17 cellular contexts compared by ENCODE assay signal in genomic region chr1:201498621-201499020, GRCh38. TPM values are rescaled to one million over a fixed set of nuclear protein-coding genes. Genes with fewer than 3 reads are reported as not detected.
DNase-seq lines count a peak whose midpoint lies in the region; ATAC-seq and TF ChIP-seq lines count a peak whose summit lies in the region.
"Had no signal": no experiment of that assay in that cellular context is flagged by ENCODE, and none has a peak within 500 bp of the region (broad histone marks: within the 10 kb centered on the region; RNA-seq: fewer than 3 reads in every experiment).

No MANE protein-coding gene starts in this region.

- TF ChIP-seq CTCF in IMR-90 (conservative IDR thresholded peaks at IDR 0.05; ENCODE audit: low read depth, low read length) (no peak), suprapubic skin (IDR thresholded peaks at IDR 0.05) (no peak), PC-3 (conservative IDR thresholded peaks at IDR 0.05; ENCODE audit: low read depth, low read length) (no peak)

- peak overlapping the region in 1 of 2 experiments; percentile 20; a peak in 2 of 4 replicates for H4K8ac ChIP-seq in IMR-90 (ENCODE audit: low read depth in 2 of 2, low read length in 2 of 2)

- no peak overlapping the region for H4K5ac ChIP-seq in IMR-90 (ENCODE audit: low read depth, low read length)

- no peak overlapping the region for H2AFZ ChIP-seq in IMR-90 (replicated peaks; ENCODE audit: low read length, poor library complexity)
- H2AFZ ChIP-seq in PC-3 (ENCODE audit: low read length) = no peak overlapping the region

- intact Hi-C loops in IMR-90 (cut with micrococcal nuclease) (no loop called here), PC-3 (cut with micrococcal nuclease) (no loop called here)

- H3K56ac ChIP-seq in IMR-90 (ENCODE audit: extremely low read depth, insufficient read depth, low read length) = no peak overlapping the region

- H2AK9ac ChIP-seq in IMR-90 (replicated peaks; ENCODE audit: low read depth, low read length, poor library complexity) = no peak overlapping the region

- H3K9me3 ChIP-seq in IMR-90 (ENCODE audit: control insufficient read depth, insufficient read depth, low read length) (no peaks in the 10 kb centered on the region), mucosa of rectum (ENCODE audit: control insufficient read depth in 2 of 2, low read length in 2 of 2) (no peaks in the 10 kb centered on the region), suprapubic skin (no peaks in the 10 kb centered on the region), PC-3 (ENCODE audit: low read length) (no peaks in the 10 kb centered on the region)

- H3K79me1 ChIP-seq in IMR-90 (ENCODE audit: low read depth in 1 of 2, low read length in 2 of 2) = peaks cover 13 to 83% of the 10 kb centered on the region in 2 experiments; a peak in 3 of 4 replicates

- H3K4ac ChIP-seq in IMR-90 (ENCODE audit: low read depth, low read length) = peak overlapping the region; percentile 61

- H4K91ac ChIP-seq in IMR-90 (ENCODE audit: insufficient read depth, low read depth, low read length) = no peak overlapping the region

- H3K4me1 ChIP-seq in IMR-90 (ENCODE audit: control insufficient read depth, insufficient read depth, low read length) (peaks cover 67% of the 10 kb centered on the region), mucosa of rectum (ENCODE audit: control insufficient read depth in 2 of 2, insufficient read depth in 2 of 2, low read length in 2 of 2) (peaks cover 17 to 36% of the 10 kb centered on the region in 2 donors), suprapubic skin (peaks cover 88% of the 10 kb centered on the region), PC-3 (ENCODE audit: insufficient read depth, low read length) (peaks cover 15% of the 10 kb centered on the region)

- H3K27me3 ChIP-seq in IMR-90 (ENCODE audit: control insufficient read depth, insufficient read depth, low read length) (no peaks in the 10 kb centered on the region), mucosa of rectum (ENCODE audit: control insufficient read depth in 2 of 2, insufficient read depth in 2 of 2, low read length in 2 of 2) (no peaks in the 10 kb centered on the region), suprapubic skin (no peaks in the 10 kb centered on the region), PC-3 (ENCODE audit: low read length) (no peaks in the 10 kb centered on the region)

- BruUV-seq in IMR-90 (replicated peaks; lab: Mats Ljungman, UMichigan) (no TSS peak), PC-3 (replicated peaks; lab: Mats Ljungman, UMichigan) (no TSS peak)

- H4K20me1 ChIP-seq in IMR-90 (ENCODE audit: insufficient read depth, low read length) = peaks cover 83% of the 10 kb centered on the region
- H4K20me1 ChIP-seq in PC-3 (ENCODE audit: low read length) = peaks cover 9% of the 10 kb centered on the region; the same call in 1 of the 2 replicates

- H3K79me2 ChIP-seq in PC-3 (ENCODE audit: low read length) = peaks cover 52% of the 10 kb centered on the region

- dilution Hi-C loops in IMR-90 (cut with HindIII; ENCODE audit: low sequenced_read_pairs, unreplicated experiment) = no loop called here

- H3K14ac ChIP-seq in IMR-90 (replicated peaks; ENCODE audit: low read depth, low read length) = peak overlapping the region; percentile 48; the same call in 1 of the 2 replicates

- no peak overlapping the region for H2BK20ac ChIP-seq in IMR-90 (ENCODE audit: low read depth, low read length)

- CTCF ChIA-PET in IMR-90 (lab: Yijun Ruan, JAX) (no interaction called here), PC-3 (lab: Charles Lee) (no interaction called here)

- 88% methylated on average over 6 of the region's 8 CpGs; no CpG with 5 or more reads in 1 of the 2 experiments for WGBS in IMR-90 (ENCODE audit: extremely low coverage in 2 of 2, insufficient read length in 1 of 2), 2 experiments
- WGBS in suprapubic skin = 96% methylated on average over 7 of the region's 8 CpGs

- peak overlapping the region; percentile 48 for H3K27ac ChIP-seq in IMR-90 (ENCODE audit: insufficient read depth, low read length)
- peak overlapping the region; percentile 97 for H3K27ac ChIP-seq in caudate nucleus (ENCODE audit: low read depth, low read length)
- H3K27ac ChIP-seq in mucosa of rectum (ENCODE audit: low read depth in 2 of 2, low read length in 2 of 2) = peak overlapping the region; percentile 7 to 80
- peak overlapping the region; percentile 31 for H3K27ac ChIP-seq in suprapubic skin
- no peak overlapping the region for H3K27ac ChIP-seq in PC-3 (ENCODE audit: low read length)

- 0 out of 2 replicates have a peak overlapping the region, but pooled peaks have one; percentile 0 for H3K23ac ChIP-seq in IMR-90 (ENCODE audit: low read depth, low read length)

- 0 out of 3 replicates have a peak overlapping the region, but pooled peaks have one; percentile 4 for H2BK15ac ChIP-seq in IMR-90 (ENCODE audit: low read depth, low read length)

- DNase-seq in IMR-90 = no peak
- no peak for DNase-seq in caudate nucleus (lab: John Stamatoyannopoulos, UW)
- DNase-seq in suprapubic skin (ENCODE audit: low spot score in 2 of 2) = no peak
- no peak for DNase-seq in PC-3
- no peak for DNase-seq in AG20443 (ENCODE audit: low spot score)
- DNase-seq: activated CD4-positive, CD25-positive, alpha-beta regulatory T cell; erythroblast; H9; head of caudate nucleus; NCI-H1694 treated with DMSO at 0.1 percent for 48 hours; NCI-H345; occipital lobe; SIG-M5; stimulated activated naive CD4-positive, alpha-beta T cell treated with Interleukin-2 at 50 U/mL for 16 hours had no signal

- H3K9ac ChIP-seq in IMR-90 (ENCODE audit: low read depth, low read length) = no peak overlapping the region
- H3K9ac ChIP-seq in mucosa of rectum (ENCODE audit: low read depth in 1 of 2, low read length in 2 of 2) = no peak overlapping the region
- H3K9ac ChIP-seq in PC-3 (ENCODE audit: low read length) = no peak overlapping the region

- ATAC-seq in IMR-90 (ENCODE audit: low read depth) = no peak
- no peak for ATAC-seq in GM18520 (IDR thresholded peaks at IDR 0.05; ENCODE audit: unreplicated experiment)
- no peak for ATAC-seq in PC-3
- ATAC-seq in GM21515 (IDR thresholded peaks at IDR 0.05; ENCODE audit: unreplicated experiment) = no peak

- no peak for TF ChIP-seq EP300 in suprapubic skin (IDR thresholded peaks at IDR 0.05)

- no peak overlapping the region for H3K4me3 ChIP-seq in IMR-90 (ENCODE audit: insufficient read depth, low read depth, low read length)
- H3K4me3 ChIP-seq in mucosa of rectum (ENCODE audit: low read length in 2 of 2) = no peak overlapping the region
- H3K4me3 ChIP-seq in suprapubic skin = no peak overlapping the region
- H3K4me3 ChIP-seq in PC-3 (ENCODE audit: low read length) = no peak overlapping the region

- no peak for TF ChIP-seq RAD21 in IMR-90 (IDR thresholded peaks at IDR 0.05; ENCODE audit: low read length)

- H2BK120ac ChIP-seq in IMR-90 (ENCODE audit: low read depth, low read length) = no peak overlapping the region

- no peak overlapping the region for H3K18ac ChIP-seq in IMR-90 (ENCODE audit: low read depth, low read length)

- peaks cover 57% of the 10 kb centered on the region for H3K36me3 ChIP-seq in IMR-90 (ENCODE audit: control insufficient read depth, insufficient read depth, low read length)
- peaks cover 24 to 25% of the 10 kb centered on the region in 2 donors for H3K36me3 ChIP-seq in mucosa of rectum (ENCODE audit: control insufficient read depth in 2 of 2, insufficient read depth in 2 of 2, low read length in 2 of 2)
- peaks cover 5% of the 10 kb centered on the region for H3K36me3 ChIP-seq in suprapubic skin
- peaks cover 22% of the 10 kb centered on the region for H3K36me3 ChIP-seq in PC-3 (ENCODE audit: low read depth, low read length)

- peaks cover 71% of the 10 kb centered on the region for H3K9me1 ChIP-seq in IMR-90 (ENCODE audit: insufficient read depth, low read length)

- TF ChIP-seq POLR2A in IMR-90 (IDR thresholded peaks at IDR 0.05; ENCODE audit: low read depth, low read length) = no peak
- no peak for TF ChIP-seq POLR2A in suprapubic skin (IDR thresholded peaks at IDR 0.05)

- H3K9me2 ChIP-seq in PC-3 (replicated peaks; ENCODE audit: low read length) = no peaks in the 10 kb centered on the region

- POLR2A ChIA-PET in IMR-90 (lab: Charles Lee; ENCODE audit: unreplicated experiment) (interaction anchor here (0.6 kb wide), 1 partner anchor 1374 kb away, joined by 5 read pairs; no protein-coding TSS in a partner anchor), PC-3 (lab: Charles Lee; ENCODE audit: unreplicated experiment) (no interaction called here)

- no peak overlapping the region for H3K4me2 ChIP-seq in IMR-90 (ENCODE audit: low read depth, low read length)
- no peak overlapping the region for H3K4me2 ChIP-seq in PC-3 (ENCODE audit: low read length)

- H2AK5ac ChIP-seq in IMR-90 (ENCODE audit: low read depth, low read length) = peak overlapping the region; percentile 72

- in situ Hi-C loops in IMR-90 (cut with MboI; ENCODE audit: low sequenced_read_pairs) = no loop called here

- no peaks in the 10 kb centered on the region for H3F3A ChIP-seq in PC-3 (ENCODE audit: low read length, unreplicated experiment)

- peak overlapping the region; percentile 25 for H2BK5ac ChIP-seq in IMR-90 (ENCODE audit: low read depth, low read length, poor library complexity, severe bottlenecking)

TF ChIP-seq in IMR-90, 13 proteins besides CTCF, POLR2A, EP300 and RAD21 (continues in another document):
- TF ChIP-seq NFE2L2 (IDR thresholded peaks at IDR 0.05; ENCODE audit: low read depth, low read length) (no peak), BHLHE40 (IDR thresholded peaks at IDR 0.05; ENCODE audit: low read depth, low read length) (no peak), RFX5 (IDR thresholded peaks at IDR 0.05; ENCODE audit: low read depth, low read length) (no peak), CEBPB (IDR thresholded peaks at IDR 0.05; ENCODE audit: low read depth, low read length) (no peak), FOS (IDR thresholded peaks at IDR 0.05; ENCODE audit: low read depth, low read length) (no peak)

RNA-seq across cellular contexts. Expression of gene CSRP1, which starts 8.3 kb away (rescaled TPM):
- 1,498 and 1,861 TPM in 2 replicates for total RNA-seq in IMR-90 (2012; rRNA removed)
- polyA plus RNA-seq in IMR-90 (2012; rRNA removed) = 948 and 1,037 TPM in 2 replicates
- polyA plus RNA-seq in IMR-90 (2012; cell fraction: cytosol; rRNA removed) = 955 and 1,043 TPM in 2 replicates
- 737 and 1,227 TPM in 2 replicates for polyA plus RNA-seq in IMR-90 (2012; cell fraction: nucleus; rRNA removed; ENCODE audit: low replicate concordance)
- total RNA-seq in suprapubic skin = 100 to 1,000 TPM; 379 to 436 (median 414) TPM
- total RNA-seq in PC-3 (2014; rRNA removed) = 147 and 189 TPM in 2 replicates

RNA-seq across cellular contexts. Expression of gene PHLDA3, which starts 29.6 kb away (rescaled TPM):
- total RNA-seq in IMR-90 (2012; rRNA removed) (41.6 and 44.2 TPM in 2 replicates), suprapubic skin (10 to 100 TPM; 31.5 to 61.1 (median 44.5) TPM), PC-3 (2014; rRNA removed) (216 and 349 TPM in 2 replicates)
- polyA plus RNA-seq in IMR-90 (2012; rRNA removed) = 102 and 122 TPM in 2 replicates
- 50.7 and 178 TPM in 2 replicates for polyA plus RNA-seq in IMR-90 (2012; cell fraction: cytosol; rRNA removed)
- 49.6 and 125 TPM in 2 replicates for polyA plus RNA-seq in IMR-90 (2012; cell fraction: nucleus; rRNA removed; ENCODE audit: low replicate concordance)

RNA-seq across cellular contexts. Expression of gene NAV1, which starts 40.3 kb away (rescaled TPM):
- total RNA-seq in IMR-90 (2012; rRNA removed) (14.0 and 14.4 TPM in 2 replicates), suprapubic skin (10 to 100 TPM; 17.4 to 36.9 (median 25.5) TPM), PC-3 (2014; rRNA removed) (2.6 and 6.5 TPM in 2 replicates)
- polyA plus RNA-seq in IMR-90 (2012; rRNA removed) = 23.1 and 23.6 TPM in 2 replicates
- 11.8 and 15.2 TPM in 2 replicates for polyA plus RNA-seq in IMR-90 (2012; cell fraction: cytosol; rRNA removed)
- 31.9 and 47.5 TPM in 2 replicates for polyA plus RNA-seq in IMR-90 (2012; cell fraction: nucleus; rRNA removed; ENCODE audit: low replicate concordance)
